ENCODE assay signal across 10 cellular contexts in the genomic region with DNA sequence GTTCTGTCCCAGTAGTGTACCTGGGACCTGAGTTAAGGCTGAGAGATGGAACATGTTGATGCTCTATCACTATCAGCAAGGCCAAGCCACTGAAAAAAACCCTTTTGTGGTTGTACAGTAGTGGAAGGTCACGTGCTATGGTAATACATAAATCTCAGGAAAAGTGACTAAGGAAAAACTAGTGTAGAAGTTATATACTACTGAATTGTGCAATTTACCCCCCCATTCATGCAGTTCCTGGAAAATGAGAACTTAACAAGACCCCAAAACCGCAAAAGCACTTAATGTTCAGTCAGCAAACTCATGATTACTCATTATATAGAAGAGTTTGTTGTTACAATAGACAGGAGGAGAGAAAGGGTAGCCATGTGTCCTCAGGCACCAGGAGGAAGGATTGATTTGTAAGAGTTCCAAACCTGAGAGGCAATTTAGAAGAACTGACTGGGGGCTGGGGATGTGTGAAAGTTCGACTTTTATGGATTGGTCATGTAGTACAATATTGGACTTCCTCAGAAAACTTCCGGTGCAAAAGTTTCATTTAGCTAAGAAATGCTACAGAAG.
A peak's percentile ranks its signal among the peaks of the same experiment; 100 is the strongest.
DNase-seq lines count a peak whose midpoint lies in the region; ATAC-seq, FAIRE-seq and TF ChIP-seq lines count a peak whose summit lies in the region.
"Had no signal": no experiment of that assay in that cellular context is flagged by ENCODE, and none has a peak within 500 bp of the region (broad histone marks: within the 10 kb centered on the region; RNA-seq: fewer than 3 reads in every experiment).

No MANE protein-coding gene starts in this region.

- H3K4me3 ChIP-seq in RWPE2 (ENCODE audit: severe bottlenecking) (no peak overlapping the region), heart left ventricle (no peak overlapping the region), psoas muscle (no peak overlapping the region)

- ATAC-seq in RWPE2 (ENCODE audit: low read depth) (peak; percentile 21; the same call in 2 of the 3 replicates), heart left ventricle (peak in 3 of 4 donors; percentile 32 to 42 (median 34)), GM21576 (IDR thresholded peaks at IDR 0.05; ENCODE audit: unreplicated experiment) (no peak), psoas muscle (no peak)

- FAIRE-seq in GM19239 (lab: Jason Lieb, UNC), result peak; percentile 91
- FAIRE-seq: frontal cortex had no signal

- peaks cover 3% of the 10 kb centered on the region for H3K4me1 ChIP-seq in RWPE2 (ENCODE audit: insufficient read depth, poor library complexity, severe bottlenecking)
- peaks cover 0 to 74% (median 6%) of the 10 kb centered on the region in 12 donors for H3K4me1 ChIP-seq in heart left ventricle
- H3K4me1 ChIP-seq in psoas muscle, result peaks cover 30% of the 10 kb centered on the region

- no peak overlapping the region for H3K27ac ChIP-seq in RWPE2 (ENCODE audit: poor library complexity, severe bottlenecking)
- H3K27ac ChIP-seq in heart left ventricle, result peak overlapping the region in 5 of 12 donors; percentile 0 to 81 (median 15)
- H3K27ac ChIP-seq in psoas muscle, result no peak overlapping the region

- no peaks in the 10 kb centered on the region for H3K36me3 ChIP-seq in RWPE2 (ENCODE audit: low read depth)
- peaks cover 0 to 98% (median 87%) of the 10 kb centered on the region in 9 donors for H3K36me3 ChIP-seq in heart left ventricle
- H3K36me3 ChIP-seq in psoas muscle (ENCODE audit: insufficient read depth in 1 of 2, low read depth in 1 of 2), result peaks cover 0 to 19% of the 10 kb centered on the region in 2 donors

- no peaks in the 10 kb centered on the region for H3K9me3 ChIP-seq in RWPE2 (ENCODE audit: severe bottlenecking)
- H3K9me3 ChIP-seq in heart left ventricle, result no peaks in the 10 kb centered on the region
- H3K9me3 ChIP-seq in psoas muscle, result no peaks in the 10 kb centered on the region

- DNase-seq in AML-193 (lab: John Stamatoyannopoulos, UW), result peak; percentile 51 to 62
- DNase-seq in GM19239 (ENCODE audit: insufficient read length, low spot score), result no peak
- no peak for DNase-seq in RWPE2 (ENCODE audit: low spot score)
- no peak for DNase-seq in heart left ventricle
- DNase-seq in cerebellar nuclear complex (lab: John Stamatoyannopoulos, UW), result no peak
- DNase-seq in stimulated activated CD4-positive, alpha-beta T cell treated with anti-CD3 and anti-CD28 coated beads, Interleukin-4, amount 100 ng/mL, for 1 hour, result no peak
- DNase-seq in psoas muscle, result no peak
- DNase-seq: NCI-H526 had no signal

- 83 to 90% (median 86%) methylated on average over 4 of the region's 4 CpGs for WGBS in heart left ventricle, 4 donors
- 92 to 94% (median 92%) methylated on average over 4 of the region's 4 CpGs for WGBS in psoas muscle, 3 donors

- H3K27me3 ChIP-seq in RWPE2 (ENCODE audit: insufficient read depth, poor library complexity, severe bottlenecking), result no peaks in the 10 kb centered on the region
- no peaks in the 10 kb centered on the region for H3K27me3 ChIP-seq in heart left ventricle
- no peaks in the 10 kb centered on the region for H3K27me3 ChIP-seq in psoas muscle (ENCODE audit: insufficient read depth in 3 of 3, low read length in 2 of 3)

- intact Hi-C loops in heart left ventricle (cut with DNase I), result loop anchor here in 1 of 10 donors (10.0 kb wide), 1 partner anchor 202 kb away; no protein-coding TSS in a partner anchor
- intact Hi-C loops in psoas muscle (cut with DNase I), result loop anchor here in 1 of 2 donors (5.0 kb wide), 1 partner anchor 89 kb away; a partner anchor contains a TSS

- no peak for TF ChIP-seq POLR2A in heart left ventricle (IDR thresholded peaks at IDR 0.05)

- TF ChIP-seq CTCF in RWPE2 (IDR thresholded peaks at IDR 0.05; ENCODE audit: poor library complexity, severe bottlenecking) (no peak), heart left ventricle (IDR thresholded peaks at IDR 0.05) (no peak), psoas muscle (IDR thresholded peaks at IDR 0.05) (no peak)

Comparison
In these comparisons a context has a peak if more than half of its experiments do, and no peak if none do; other contexts are left out.
1. DNase-seq: peak in AML-193 (2 of 2); none in GM19239 (single experiment), RWPE2 (single experiment), heart left ventricle (0 of 5), cerebellar nuclear complex (0 of 2), stimulated activated CD4-positive, alpha-beta T cell treated with anti-CD3 and anti-CD28 coated beads, Interleukin-4, amount 100 ng/mL, for 1 hour (single experiment) and psoas muscle (0 of 2).
2. ATAC-seq: peak in RWPE2 (single experiment) and heart left ventricle (3 of 4); none in GM21576 (single experiment) and psoas muscle (0 of 4).